In the genomic region with DNA sequence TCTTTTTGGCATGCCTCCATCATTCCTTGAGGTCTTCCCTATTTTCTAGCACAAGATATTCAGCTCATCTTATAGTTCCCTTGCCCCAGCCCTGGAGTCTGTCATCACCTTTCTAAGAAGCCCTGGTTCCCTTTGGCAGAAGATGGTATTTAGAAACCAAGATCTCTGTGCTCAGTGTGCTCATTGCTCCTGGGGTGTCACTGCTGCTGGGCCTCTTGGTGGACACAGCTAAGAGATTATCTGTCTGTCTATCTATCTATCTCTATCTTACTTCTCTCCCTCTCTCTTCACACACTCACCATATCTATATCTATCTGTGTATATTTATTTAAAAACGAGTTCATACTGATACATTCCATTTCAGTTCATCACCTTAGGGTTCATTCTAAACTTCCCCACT, we compare ENCODE assay signal across 39 cellular contexts.
"Had no signal": no experiment of that assay in that cellular context is flagged by ENCODE, and none has a peak within 500 bp of the region (broad histone marks: within the 10 kb centered on the region; RNA-seq: fewer than 3 reads in every experiment).

No MANE protein-coding gene starts in this region.

- H3K27me3 Mint-ChIP-seq: activated naive CD8-positive, alpha-beta T cell treated with anti-CD3 and anti-CD28 coated beads, Interleukin-2, amount 50 U/mL, for 24 hours; brain had no signal

- H3K36me3 Mint-ChIP-seq: activated naive CD4-positive, alpha-beta T cell treated with anti-CD3 and anti-CD28 coated beads, Interleukin-2, amount 10 ng/mL, durations not matched to agents 7 days and 5 days; activated naive CD4-positive, alpha-beta T cell treated with anti-CD3 and anti-CD28 coated beads, Interleukin-2, amount 50 U/mL, for 24 hours; activated naive CD8-positive, alpha-beta T cell; activated naive CD8-positive, alpha-beta T cell treated with anti-CD3 and anti-CD28 coated beads for 36 hours; activated naive CD8-positive, alpha-beta T cell treated with anti-CD3 and anti-CD28 coated beads, Interleukin-2, amount 10 ng/mL, durations not matched to agents 7 days and 5 days had no signal

- DNase-seq: activated effector memory CD4-positive, alpha-beta T cell treated with anti-CD3 and anti-CD28 coated beads, Interleukin-2, amount 50 U/mL, for 16 hours; activated effector memory CD4-positive, alpha-beta T cell treated with Interleukin-2 at 50 U/mL for 16 hours; activated gamma-delta T cell; activated gamma-delta T cell treated with Interleukin-2 at 50 U/mL for 16 hours; activated naive CD4-positive, alpha-beta T cell; activated naive CD4-positive, alpha-beta T cell treated with anti-CD3 and anti-CD28 coated beads for 36 hours; activated naive CD4-positive, alpha-beta T cell treated with anti-CD3 and anti-CD28 coated beads, Interleukin-2, amount 10 ng/mL, durations not matched to agents 7 days and 5 days; activated naive CD4-positive, alpha-beta T cell treated with anti-CD3 and anti-CD28 coated beads, Interleukin-2, amount 50 U/mL, for 16 hours; activated naive CD4-positive, alpha-beta T cell treated with Interleukin-2 at 50 U/mL for 16 hours; activated naive CD8-positive, alpha-beta T cell treated with anti-CD3 and anti-CD28 coated beads for 36 hours; activated naive CD8-positive, alpha-beta T cell treated with anti-CD3 and anti-CD28 coated beads, Interleukin-2, amount 10 ng/mL, durations not matched to agents 7 days and 5 days; activated naive CD8-positive, alpha-beta T cell treated with anti-CD3 and anti-CD28 coated beads, Interleukin-2, amount 50 U/mL, for 24 hours; activated T-cell treated with anti-CD3 and anti-CD28 coated beads, Interleukin-2, amount 50 U/mL, for 1 hour; activated T-cell treated with anti-CD3 and anti-CD28 coated beads, Interleukin-2, amount 50 U/mL, for 24 hours; activated T-cell treated with anti-CD3 and anti-CD28 coated beads, Interleukin-2, amount 50 U/mL, for 4 hours; activated T-cell treated with anti-CD3 and anti-CD28 coated beads, Interleukin-2, amount 50 U/mL, for 48 hours; activated T-cell treated with anti-CD3 and anti-CD28 coated beads, Interleukin-2, amount 50 U/mL, for 72 hours; adrenal gland; amniotic stem cell; amygdala; anterior cingulate cortex; aorta; body of pancreas; brain microvascular endothelial cell; caudate nucleus; central memory CD4-positive, alpha-beta T cell; cerebellar nuclear complex had no signal

- H3K36me3 ChIP-seq: adrenal gland, brain microvascular endothelial cell, breast epithelium, cardiac muscle cell had no signal

- H3K27ac Mint-ChIP-seq: activated naive CD4-positive, alpha-beta T cell treated with anti-CD3 and anti-CD28 coated beads for 36 hours; activated naive CD4-positive, alpha-beta T cell treated with anti-CD3 and anti-CD28 coated beads, Interleukin-2, amount 10 ng/mL, durations not matched to agents 7 days and 5 days; activated naive CD4-positive, alpha-beta T cell treated with anti-CD3 and anti-CD28 coated beads, Interleukin-2, amount 50 U/mL, for 24 hours; activated naive CD4-positive, alpha-beta T cell treated with anti-CD3 and anti-CD28 coated beads, Interleukin-2, amount 50 U/mL, for 72 hours; activated naive CD8-positive, alpha-beta T cell; activated naive CD8-positive, alpha-beta T cell treated with anti-CD3 and anti-CD28 coated beads for 36 hours; activated naive CD8-positive, alpha-beta T cell treated with anti-CD3 and anti-CD28 coated beads, Interleukin-2, amount 10 ng/mL, durations not matched to agents 7 days and 5 days; activated naive CD8-positive, alpha-beta T cell treated with anti-CD3 and anti-CD28 coated beads, Interleukin-2, amount 50 U/mL, for 24 hours; activated T-cell treated with anti-CD3 and anti-CD28 coated beads, Interleukin-2, amount 50 U/mL, for 24 hours; activated T-cell treated with anti-CD3 and anti-CD28 coated beads, Interleukin-2, amount 50 U/mL, for 72 hours; activated T-helper 1 cell treated with anti-CD3 and anti-CD28 coated beads, Interleukin-12 subunit alpha, Interleukin-12 subunit beta, Interleukin-2, Interleukin-4 antibody, amounts not matched to agents 30 ng/mL and 10 ng/mL and 1 ng/mL, durations not matched to agents 14 hours and 24 hours and 36 hours; activated T-helper 17 cell treated with anti-CD3 and anti-CD28 coated beads, Interleukin-2, amount 50 U/mL, for 72 hours; activated T-helper 2 cell treated with anti-CD3 and anti-CD28 coated beads, Interferon-gamma antibody, Interleukin-2, Interleukin-4, amounts not matched to agents 10 μg/mL and 5 μg/mL and 100 μg/mL, durations not matched to agents 14 hours and 24 hours and 36 hours; brain had no signal

- H3K27ac ChIP-seq: adrenal gland, body of pancreas, brain microvascular endothelial cell, breast epithelium, cardiac muscle cell had no signal

- FAIRE-seq: astrocyte, bronchial epithelial cell had no signal

- H3K27me3 ChIP-seq: adrenal gland, body of pancreas, brain microvascular endothelial cell, breast epithelium, cardiac muscle cell had no signal

- ATAC-seq: activated naive CD4-positive, alpha-beta T cell treated with anti-CD3 and anti-CD28 coated beads, Interleukin-2, amount 50 U/mL, for 72 hours; activated naive CD8-positive, alpha-beta T cell treated with anti-CD3 and anti-CD28 coated beads, Interleukin-2, amount 50 U/mL, for 24 hours; activated T-cell treated with anti-CD3 and anti-CD28 coated beads, Interleukin-2, amount 50 U/mL, for 4 hours; activated T-cell treated with anti-CD3 and anti-CD28 coated beads, Interleukin-2, amount 50 U/mL, for 72 hours; activated T-helper 17 cell treated with anti-CD3 and anti-CD28 coated beads, Interleukin-2, amount 50 U/mL, for 72 hours; body of pancreas had no signal

- H3K4me1 Mint-ChIP-seq: activated naive CD8-positive, alpha-beta T cell treated with anti-CD3 and anti-CD28 coated beads, Interleukin-2, amount 50 U/mL, for 24 hours; activated T-helper 17 cell treated with anti-CD3 and anti-CD28 coated beads, Interleukin-2, amount 50 U/mL, for 72 hours; central memory CD8-positive, alpha-beta T cell had no signal

- H3K4me3 Mint-ChIP-seq: activated naive CD4-positive, alpha-beta T cell treated with anti-CD3 and anti-CD28 coated beads for 36 hours; activated naive CD4-positive, alpha-beta T cell treated with anti-CD3 and anti-CD28 coated beads, Interleukin-2, amount 10 ng/mL, durations not matched to agents 7 days and 5 days; activated naive CD4-positive, alpha-beta T cell treated with anti-CD3 and anti-CD28 coated beads, Interleukin-2, amount 50 U/mL, for 24 hours; activated naive CD8-positive, alpha-beta T cell; activated naive CD8-positive, alpha-beta T cell treated with anti-CD3 and anti-CD28 coated beads for 36 hours; activated naive CD8-positive, alpha-beta T cell treated with anti-CD3 and anti-CD28 coated beads, Interleukin-2, amount 10 ng/mL, durations not matched to agents 7 days and 5 days; activated naive CD8-positive, alpha-beta T cell treated with anti-CD3 and anti-CD28 coated beads, Interleukin-2, amount 50 U/mL, for 24 hours; activated T-cell treated with anti-CD3 and anti-CD28 coated beads, Interleukin-2, amount 50 U/mL, for 24 hours; activated T-cell treated with anti-CD3 and anti-CD28 coated beads, Interleukin-2, amount 50 U/mL, for 4 hours; activated T-cell treated with anti-CD3 and anti-CD28 coated beads, Interleukin-2, amount 50 U/mL, for 72 hours; activated T-helper 1 cell treated with anti-CD3 and anti-CD28 coated beads, Interleukin-12 subunit alpha, Interleukin-12 subunit beta, Interleukin-2, Interleukin-4 antibody, amounts not matched to agents 30 ng/mL and 10 ng/mL and 1 ng/mL, durations not matched to agents 14 hours and 24 hours and 36 hours; activated T-helper 17 cell treated with anti-CD3 and anti-CD28 coated beads, Interleukin-2, amount 50 U/mL, for 72 hours; brain; central memory CD8-positive, alpha-beta T cell had no signal

- H3K9me3 Mint-ChIP-seq: activated naive CD4-positive, alpha-beta T cell treated with anti-CD3 and anti-CD28 coated beads, Interleukin-2, amount 50 U/mL, for 24 hours; activated naive CD8-positive, alpha-beta T cell treated with anti-CD3 and anti-CD28 coated beads, Interleukin-2, amount 50 U/mL, for 24 hours; activated T-cell treated with anti-CD3 and anti-CD28 coated beads, Interleukin-2, amount 50 U/mL, for 24 hours; central memory CD8-positive, alpha-beta T cell had no signal

- H3K4me3 ChIP-seq: adrenal gland, body of pancreas, breast epithelium, cardiac muscle cell had no signal

- H3K9me3 ChIP-seq: adrenal gland, body of pancreas had no signal
